Comparison of ENCODE assay signal across 1 cellular context in the genomic region with DNA sequence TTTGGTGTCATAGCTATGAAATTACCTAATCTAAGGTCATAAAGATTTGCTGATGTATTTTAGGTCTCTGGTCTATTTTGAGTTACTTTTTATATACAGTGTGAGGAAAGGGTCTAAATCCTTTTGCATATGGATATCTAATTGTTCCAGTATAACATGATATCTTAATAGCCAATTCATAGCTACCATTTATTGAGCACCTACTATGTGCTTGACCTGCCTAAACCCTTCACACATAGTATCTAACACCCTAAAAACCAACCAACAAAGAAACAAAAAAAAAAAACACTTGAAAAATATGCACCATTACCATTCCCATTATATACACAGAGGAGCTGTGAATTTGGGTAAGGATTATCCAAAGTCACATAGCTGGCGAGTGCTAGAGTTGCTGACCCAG.
TF ChIP-seq lines count a peak whose summit lies in the region.

No MANE protein-coding gene starts in this region.

TF ChIP-seq in HepG2, 621 proteins besides CTCF, POLR2A, EP300 and RAD21:
- no peak for TF ChIP-seq RBAK (CRISPR knock-in tag; IDR thresholded peaks at IDR 0.05)
- peak; percentile 74; the same call in 1 of the 2 replicates for TF ChIP-seq ZKSCAN1 (IDR thresholded peaks at IDR 0.05; ENCODE audit: low read length)
